8 cellular contexts compared by ENCODE assay signal in genomic region chr14:55191101-55191880, GRCh38. TPM values are rescaled to one million over a fixed set of nuclear protein-coding genes. Genes with fewer than 3 reads are reported as not detected.
DNase-seq lines count a peak whose midpoint lies in the region; ATAC-seq and TF ChIP-seq lines count a peak whose summit lies in the region.

A gene with protein sequence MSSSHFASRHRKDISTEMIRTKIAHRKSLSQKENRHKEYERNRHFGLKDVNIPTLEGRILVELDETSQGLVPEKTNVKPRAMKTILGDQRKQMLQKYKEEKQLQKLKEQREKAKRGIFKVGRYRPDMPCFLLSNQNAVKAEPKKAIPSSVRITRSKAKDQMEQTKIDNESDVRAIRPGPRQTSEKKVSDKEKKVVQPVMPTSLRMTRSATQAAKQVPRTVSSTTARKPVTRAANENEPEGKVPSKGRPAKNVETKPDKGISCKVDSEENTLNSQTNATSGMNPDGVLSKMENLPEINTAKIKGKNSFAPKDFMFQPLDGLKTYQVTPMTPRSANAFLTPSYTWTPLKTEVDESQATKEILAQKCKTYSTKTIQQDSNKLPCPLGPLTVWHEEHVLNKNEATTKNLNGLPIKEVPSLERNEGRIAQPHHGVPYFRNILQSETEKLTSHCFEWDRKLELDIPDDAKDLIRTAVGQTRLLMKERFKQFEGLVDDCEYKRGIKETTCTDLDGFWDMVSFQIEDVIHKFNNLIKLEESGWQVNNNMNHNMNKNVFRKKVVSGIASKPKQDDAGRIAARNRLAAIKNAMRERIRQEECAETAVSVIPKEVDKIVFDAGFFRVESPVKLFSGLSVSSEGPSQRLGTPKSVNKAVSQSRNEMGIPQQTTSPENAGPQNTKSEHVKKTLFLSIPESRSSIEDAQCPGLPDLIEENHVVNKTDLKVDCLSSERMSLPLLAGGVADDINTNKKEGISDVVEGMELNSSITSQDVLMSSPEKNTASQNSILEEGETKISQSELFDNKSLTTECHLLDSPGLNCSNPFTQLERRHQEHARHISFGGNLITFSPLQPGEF (minus strand): TSS chr14:55191585. CDS start chr14:55189179, 2,406 bp downstream.

- H3K27ac Mint-ChIP-seq in activated T-helper 17 cell treated with anti-CD3 and anti-CD28 coated beads, Interleukin-2, amount 50 U/mL, for 72 hours = peak within 1 kb of the TSS; percentile 89
- peak within 1 kb of the TSS; percentile 60 to 86 for H3K27ac Mint-ChIP-seq in natural killer cell

- H3K36me3 ChIP-seq in H7 (replicated peaks; ENCODE audit: control insufficient read depth, insufficient read depth, low read length) = no peaks in the 10 kb centered on the region; the same call in 1 of the 2 replicates
- H3K36me3 ChIP-seq in Loucy (ENCODE audit: insufficient read depth, low read length) = no peaks in the 10 kb centered on the region; the same call in 1 of the 2 replicates
- H3K36me3 ChIP-seq in RWPE2 (ENCODE audit: low read depth) = peaks cover 24% of the 10 kb centered on the region

- peak within 1 kb of the TSS; percentile 98 for H3K4me2 ChIP-seq in Loucy (ENCODE audit: low read depth, low read length, poor library complexity, severe bottlenecking)

- TF ChIP-seq CTCF in Loucy (conservative IDR thresholded peaks at IDR 0.05; ENCODE audit: low read length) = no peak
- no peak for TF ChIP-seq CTCF in RWPE2 (IDR thresholded peaks at IDR 0.05; ENCODE audit: poor library complexity, severe bottlenecking)
- no peak for TF ChIP-seq CTCF in natural killer cell (IDR thresholded peaks at IDR 0.05)

- H3K27ac ChIP-seq in RWPE2 (ENCODE audit: poor library complexity, severe bottlenecking) = peak within 1 kb of the TSS; percentile 39

- peaks cover 15% of the 10 kb centered on the region for H3K4me1 Mint-ChIP-seq in activated T-helper 17 cell treated with anti-CD3 and anti-CD28 coated beads, Interleukin-2, amount 50 U/mL, for 72 hours
- H3K4me1 Mint-ChIP-seq in natural killer cell = peaks cover 16 to 21% of the 10 kb centered on the region in 2 donors

- H3K9me3 ChIP-seq in Loucy (ENCODE audit: insufficient read depth, low read depth, low read length) (no peaks in the 10 kb centered on the region), RWPE2 (ENCODE audit: severe bottlenecking) (no peaks in the 10 kb centered on the region)

- peaks cover 16% of the 10 kb centered on the region for H4K20me1 ChIP-seq in Loucy (ENCODE audit: insufficient read depth, low read length, poor library complexity, severe bottlenecking)

- peak within 1 kb of the TSS; percentile 84 for H3K4me3 ChIP-seq in H7 (ENCODE audit: insufficient read depth, low read depth, low read length)
- H3K4me3 ChIP-seq in Loucy (ENCODE audit: low read length, poor library complexity, severe bottlenecking) = peak within 1 kb of the TSS; percentile 84
- H3K4me3 ChIP-seq in RWPE2 (ENCODE audit: severe bottlenecking) = peak within 1 kb of the TSS; percentile 82

- peak within 1 kb of the TSS; percentile 98 for H3K4me3 Mint-ChIP-seq in activated T-helper 17 cell treated with anti-CD3 and anti-CD28 coated beads, Interleukin-2, amount 50 U/mL, for 72 hours
- peak within 1 kb of the TSS; percentile 89 for H3K4me3 Mint-ChIP-seq in natural killer cell

- H3K9ac ChIP-seq in Loucy (ENCODE audit: low read depth, low read length, poor library complexity, severe bottlenecking) = peak within 1 kb of the TSS; percentile 82

- H3K9me3 Mint-ChIP-seq in activated T-helper 17 cell treated with anti-CD3 and anti-CD28 coated beads, Interleukin-2, amount 50 U/mL, for 72 hours = no peaks in the 10 kb centered on the region
- H3K9me3 Mint-ChIP-seq in natural killer cell = no peaks in the 10 kb centered on the region

- H3K9me2 ChIP-seq in Loucy (replicated peaks; ENCODE audit: low read depth, low read length) = no peaks in the 10 kb centered on the region

- H3K36me3 Mint-ChIP-seq in activated T-helper 17 cell treated with anti-CD3 and anti-CD28 coated beads, Interleukin-2, amount 50 U/mL, for 72 hours (ENCODE audit: low read depth) = no peaks in the 10 kb centered on the region
- H3K36me3 Mint-ChIP-seq in natural killer cell = no peaks in the 10 kb centered on the region

- H3K27me3 Mint-ChIP-seq in activated T-helper 17 cell treated with anti-CD3 and anti-CD28 coated beads, Interleukin-2, amount 50 U/mL, for 72 hours = no peaks in the 10 kb centered on the region
- no peaks in the 10 kb centered on the region for H3K27me3 Mint-ChIP-seq in natural killer cell (ENCODE audit: low read depth in 2 of 2)

- ATAC-seq in RWPE2 (ENCODE audit: low read depth) (peak; percentile 97), natural killer cell (peak; percentile 99)
- peak; percentile 99 for ATAC-seq in activated T-helper 17 cell treated with anti-CD3 and anti-CD28 coated beads, Interleukin-2, amount 50 U/mL, for 72 hours (replicated peaks)

- H3F3A ChIP-seq in Loucy (ENCODE audit: low read depth) = no peaks in the 10 kb centered on the region

- peaks cover 50% of the 10 kb centered on the region for H3K79me2 ChIP-seq in Loucy (ENCODE audit: insufficient read depth, low read length)

- intact Hi-C loops in natural killer cell (cut with micrococcal nuclease) = no loop called here

- H2AFZ ChIP-seq in Loucy (ENCODE audit: low read length) = peak within 1 kb of the TSS; percentile 98

- H3K4me1 ChIP-seq in Loucy (ENCODE audit: insufficient read depth, low read length, poor library complexity, severe bottlenecking) (peaks cover 28% of the 10 kb centered on the region), RWPE2 (ENCODE audit: insufficient read depth, poor library complexity, severe bottlenecking) (peaks cover 15% of the 10 kb centered on the region)

- H3K27me3 ChIP-seq in H7 (ENCODE audit: control insufficient read depth, insufficient read depth, low read length) (no peaks in the 10 kb centered on the region), Loucy (ENCODE audit: insufficient read depth, low read length, poor library complexity, severe bottlenecking) (no peaks in the 10 kb centered on the region), RWPE2 (ENCODE audit: insufficient read depth, poor library complexity, severe bottlenecking) (no peaks in the 10 kb centered on the region)

- DNase-seq in ELR (ENCODE audit: low read depth) = peak; percentile 98
- DNase-seq in H7 = peak; percentile 87
- DNase-seq in RWPE2 (ENCODE audit: low spot score) = peak; percentile 96
- DNase-seq in fibroblast of peridontal ligament (ENCODE audit: extremely low read depth) = peak; percentile 96
- DNase-seq in natural killer cell = peak; percentile 77
- DNase-seq in stimulated activated naive CD4-positive, alpha-beta T cell (lab: John Stamatoyannopoulos, UW) = peak; percentile 80 to 89 (median 82)

RNA-seq across cellular contexts. Expression of the gene that starts here (rescaled TPM):
- 102 and 147 TPM in 2 replicates for total RNA-seq in H7 (2014; rRNA removed; shearing (Covaris generic))
- 100 to 1,000 TPM in 1 of 2 donors, 10 to 100 TPM in 1; 93.8 to 102 TPM for total RNA-seq in activated T-helper 17 cell treated with anti-CD3 and anti-CD28 coated beads, Interleukin-2, amount 50 U/mL, for 72 hours
- total RNA-seq in natural killer cell = 1 to 10 TPM in 1 of 3 donors, under 1 TPM in 2; 0.15 to 1.9 (median 0.54) TPM

Comparison
In these comparisons a context has a peak if more than half of its experiments do, and no peak if none do; other contexts are left out.
1. Peak in every context shown above with its lines: DNase-seq, ATAC-seq, H3K4me3 ChIP-seq and H3K27ac ChIP-seq.
2. RNA of the gene that starts here (total RNA-seq): 93.8 to 102 TPM in activated T-helper 17 cell treated with anti-CD3 and anti-CD28 coated beads, Interleukin-2, amount 50 U/mL, for 72 hours and 102 to 147 TPM in H7; 0.15 to 1.9 TPM in natural killer cell; every median in the first group is over 10 times any median in the second.